ENCODE assay signal across 1 cellular context in genomic region chr3:127667119-127667681, GRCh38.
TF ChIP-seq lines count a peak whose summit lies in the region.

No MANE protein-coding gene starts in this region.

TF ChIP-seq in IMR-90, 13 proteins besides CTCF, POLR2A, EP300 and RAD21 (continued from another document):
- TF ChIP-seq RFX5 (IDR thresholded peaks at IDR 0.05; ENCODE audit: low read depth, low read length) (no peak), RCOR1 (IDR thresholded peaks at IDR 0.05; ENCODE audit: insufficient replicate concordance, low read length) (no peak), FOS (IDR thresholded peaks at IDR 0.05; ENCODE audit: low read depth, low read length) (no peak)
- TF ChIP-seq, protein P1, sequence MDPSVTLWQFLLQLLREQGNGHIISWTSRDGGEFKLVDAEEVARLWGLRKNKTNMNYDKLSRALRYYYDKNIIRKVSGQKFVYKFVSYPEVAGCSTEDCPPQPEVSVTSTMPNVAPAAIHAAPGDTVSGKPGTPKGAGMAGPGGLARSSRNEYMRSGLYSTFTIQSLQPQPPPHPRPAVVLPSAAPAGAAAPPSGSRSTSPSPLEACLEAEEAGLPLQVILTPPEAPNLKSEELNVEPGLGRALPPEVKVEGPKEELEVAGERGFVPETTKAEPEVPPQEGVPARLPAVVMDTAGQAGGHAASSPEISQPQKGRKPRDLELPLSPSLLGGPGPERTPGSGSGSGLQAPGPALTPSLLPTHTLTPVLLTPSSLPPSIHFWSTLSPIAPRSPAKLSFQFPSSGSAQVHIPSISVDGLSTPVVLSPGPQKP (IDR thresholded peaks at IDR 0.05; ENCODE audit: borderline replicate concordance, low read depth, low read length): no peak
